ENCODE assay signal across 9 cellular contexts in the genomic region with DNA sequence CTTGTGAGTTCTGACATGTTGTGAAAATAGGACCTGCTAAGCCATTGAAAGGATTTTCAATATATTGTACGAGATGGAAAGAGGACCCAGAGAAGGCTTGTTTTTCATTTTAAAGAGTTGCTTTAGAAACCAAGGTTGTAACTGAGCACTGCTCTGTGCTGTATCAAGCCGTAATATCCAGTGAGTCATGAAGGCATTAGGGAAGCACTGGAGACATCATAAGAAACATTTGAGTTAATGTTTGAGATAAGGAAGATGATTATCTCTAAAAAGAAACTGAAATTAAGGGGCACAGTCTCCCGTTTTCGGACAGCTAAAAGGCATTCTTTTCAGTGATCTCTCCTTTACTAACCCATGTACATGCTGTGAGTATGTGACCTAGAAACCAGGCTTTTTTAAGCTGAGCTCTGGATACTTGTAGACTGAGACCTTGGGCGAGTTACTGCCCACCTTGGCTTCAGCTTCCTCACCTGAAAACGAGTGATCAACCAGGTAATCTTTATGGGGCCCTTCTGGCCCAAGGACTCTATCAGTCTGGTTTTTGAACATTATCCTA.
DNase-seq lines count a peak whose midpoint lies in the region; ATAC-seq and TF ChIP-seq lines count a peak whose summit lies in the region.
"Had no signal": no experiment of that assay in that cellular context is flagged by ENCODE, and none has a peak within 500 bp of the region (broad histone marks: within the 10 kb centered on the region; RNA-seq: fewer than 3 reads in every experiment).

No MANE protein-coding gene starts in this region.

- H3K27me3 Mint-ChIP-seq in nephron (ENCODE audit: low read depth) = no peaks in the 10 kb centered on the region

- no peak overlapping the region for H3K4me3 Mint-ChIP-seq in nephron

- no peaks in the 10 kb centered on the region for H3K36me3 Mint-ChIP-seq in nephron (ENCODE audit: low read depth)

- H3K4me1 Mint-ChIP-seq in nephron = peaks cover 67% of the 10 kb centered on the region

- H3K9me3 Mint-ChIP-seq in nephron = no peaks in the 10 kb centered on the region

- DNase-seq in AML-193 (lab: John Stamatoyannopoulos, UW) = peak; percentile 23 to 27
- DNase-seq in NCI-H460 (ENCODE audit: extremely low read depth, low read depth) = peak; percentile 46
- DNase-seq in coronary artery (ENCODE audit: low spot score) = no peak
- DNase-seq in NCI-H1417 (lab: John Stamatoyannopoulos, UW) = no peak
- DNase-seq in amygdala (lab: John Stamatoyannopoulos, UW) = no peak
- DNase-seq in DMS53 treated with DMSO at 0.1 percent for 48 hours (lab: John Stamatoyannopoulos, UW; ENCODE audit: unreplicated experiment) = no peak
- DNase-seq: effector CD4-positive, alpha-beta T cell had no signal

- TF ChIP-seq CTCF in coronary artery (IDR thresholded peaks at IDR 0.05) = no peak
- no peak for TF ChIP-seq CTCF in nephron (IDR thresholded peaks at IDR 0.05; ENCODE audit: unreplicated experiment in 3 of 3)

- H3K27ac Mint-ChIP-seq in nephron = peak overlapping the region; percentile 57 to 84 (median 71)

- no peak for ATAC-seq in HG03432 (IDR thresholded peaks at IDR 0.05; ENCODE audit: unreplicated experiment)

- peak overlapping the region; percentile 66 to 76 for H3K27ac ChIP-seq in coronary artery

- no peak overlapping the region for H3K4me3 ChIP-seq in coronary artery

Comparison
In these comparisons a context has a peak if more than half of its experiments do, and no peak if none do; other contexts are left out.
1. DNase-seq: peak in AML-193 (2 of 2) and NCI-H460 (single experiment); none in coronary artery (single experiment), NCI-H1417 (0 of 3), amygdala (0 of 56) and DMS53 treated with DMSO at 0.1 percent for 48 hours (single experiment).